ENCODE assay signal across 16 cellular contexts in the genomic region with DNA sequence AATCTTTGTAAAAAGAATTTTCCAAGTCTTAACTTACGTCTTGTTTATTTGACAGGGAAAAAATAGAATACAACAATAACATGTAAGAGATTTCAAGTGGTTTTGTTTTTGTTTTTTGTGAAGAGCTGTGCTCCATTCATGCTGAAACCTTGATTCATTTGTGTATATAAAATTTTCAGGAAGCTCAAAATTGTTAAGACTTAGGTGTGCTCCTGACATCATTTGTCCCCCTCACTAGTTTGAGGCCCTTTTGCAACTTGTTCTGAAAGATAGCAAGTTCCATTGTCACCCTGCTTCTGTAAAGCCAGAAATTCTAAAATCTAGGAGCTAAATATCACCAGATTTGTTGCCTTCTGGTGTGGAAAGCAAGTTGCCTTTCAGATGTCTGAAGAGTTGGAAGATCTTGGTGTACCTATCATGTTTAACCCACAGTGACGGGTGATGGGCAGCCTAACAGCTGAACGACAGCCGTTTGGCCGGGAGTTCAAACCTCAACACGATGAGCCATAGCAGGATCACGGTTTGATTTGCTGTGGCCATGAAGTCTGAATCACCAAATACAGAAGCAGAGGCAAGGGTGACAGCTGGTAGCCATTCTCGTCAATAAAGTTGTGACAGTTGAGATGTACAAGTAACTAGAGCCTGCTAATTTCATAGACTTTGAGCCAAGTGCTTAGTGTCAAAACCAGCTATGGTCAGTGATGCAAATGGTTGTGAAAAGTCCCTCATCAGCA.
DNase-seq lines count a peak whose midpoint lies in the region; ATAC-seq and TF ChIP-seq lines count a peak whose summit lies in the region.
"Had no signal": no experiment of that assay in that cellular context is flagged by ENCODE, and none has a peak within 500 bp of the region (broad histone marks: within the 10 kb centered on the region; RNA-seq: fewer than 3 reads in every experiment).

No MANE protein-coding gene starts in this region.

- no peaks in the 10 kb centered on the region for H3K9me3 ChIP-seq in stomach
- H3K9me3 ChIP-seq: BE2C, heart left ventricle had no signal

- peaks cover 4 to 13% (median 7%) of the 10 kb centered on the region in 4 donors for H3K4me1 ChIP-seq in stomach
- H3K4me1 ChIP-seq: BE2C had no signal

- no peak for TF ChIP-seq EP300 in stomach (IDR thresholded peaks at IDR 0.05)

- 70 to 93% (median 86%) methylated on average over 8 of the region's 8 CpGs for WGBS in stomach, 5 donors

- intact Hi-C loops in stomach (cut with DNase I; ENCODE audit: low total_unique reads), result no loop called here

- H3K4me3 ChIP-seq in GM06990 (replicated peaks; ENCODE audit: low read depth, low read length), result no peak overlapping the region
- H3K4me3 ChIP-seq in astrocyte of the spinal cord (ENCODE audit: low read depth, low read length), result no peak overlapping the region
- no peak overlapping the region for H3K4me3 ChIP-seq in stomach
- no peak overlapping the region for H3K4me3 ChIP-seq in foreskin fibroblast (ENCODE audit: low read depth in 1 of 2, low read length in 2 of 2)
- H3K4me3 ChIP-seq: heart left ventricle had no signal

- no peak overlapping the region for H3K27ac ChIP-seq in stomach
- H3K27ac ChIP-seq: heart left ventricle had no signal

- ATAC-seq in GM18870 (IDR thresholded peaks at IDR 0.05; ENCODE audit: unreplicated experiment), result peak; percentile 47
- no peak for ATAC-seq in GM18519 (IDR thresholded peaks at IDR 0.05; ENCODE audit: low FRiP score, unreplicated experiment)
- ATAC-seq: heart left ventricle had no signal

- peak; percentile 19 for DNase-seq in GM06990 (ENCODE audit: extremely low read depth, insufficient read length)
- DNase-seq in LHCN-M2 (ENCODE audit: low read depth), result peak; percentile 100
- peak; percentile 16 for DNase-seq in astrocyte of the spinal cord (ENCODE audit: low read depth, low spot score)
- no peak for DNase-seq in stomach
- DNase-seq in foreskin fibroblast, result no peak
- no peak for DNase-seq in NCI-H1436 treated with DMSO at 0.1 percent for 48 hours (lab: John Stamatoyannopoulos, UW)
- DNase-seq: aorta, BE2C, DMS153, heart left ventricle, NCI-H1930, NCI-H526, occipital lobe, RPMI8226 had no signal

- TF ChIP-seq POLR2A in stomach (IDR thresholded peaks at IDR 0.05), result no peak

- TF ChIP-seq CTCF in GM06990 (IDR thresholded peaks at IDR 0.05; ENCODE audit: insufficient read depth, low read length, poor library complexity, severe bottlenecking) (no peak), astrocyte of the spinal cord (IDR thresholded peaks at IDR 0.05; ENCODE audit: low read depth, low read length) (no peak), stomach (IDR thresholded peaks at IDR 0.05) (no peak), foreskin fibroblast (IDR thresholded peaks at IDR 0.05; ENCODE audit: low read depth, low read length) (no peak)

- H3K27me3 ChIP-seq in GM06990 (replicated peaks; ENCODE audit: control insufficient read depth, insufficient read depth, low read length) (no peaks in the 10 kb centered on the region), stomach (no peaks in the 10 kb centered on the region)
- H3K27me3 ChIP-seq: BE2C had no signal

- in situ Hi-C loops in astrocyte of the spinal cord (cut with HindIII; ENCODE audit: low sequenced_read_pairs), result no loop called here

- H3K36me3 ChIP-seq in GM06990 (ENCODE audit: control insufficient read depth, insufficient read depth, low read length) (no peaks in the 10 kb centered on the region), stomach (no peaks in the 10 kb centered on the region)
- H3K36me3 ChIP-seq: BE2C, heart left ventricle had no signal

Comparison
In these comparisons a context has a peak if more than half of its experiments do, and no peak if none do; other contexts are left out.
1. DNase-seq: peak in GM06990 (single experiment), LHCN-M2 (single experiment) and astrocyte of the spinal cord (single experiment); none in stomach (single experiment), foreskin fibroblast (0 of 2) and NCI-H1436 treated with DMSO at 0.1 percent for 48 hours (single experiment).